Comparison of ENCODE assay signal across 9 cellular contexts in the genomic region with DNA sequence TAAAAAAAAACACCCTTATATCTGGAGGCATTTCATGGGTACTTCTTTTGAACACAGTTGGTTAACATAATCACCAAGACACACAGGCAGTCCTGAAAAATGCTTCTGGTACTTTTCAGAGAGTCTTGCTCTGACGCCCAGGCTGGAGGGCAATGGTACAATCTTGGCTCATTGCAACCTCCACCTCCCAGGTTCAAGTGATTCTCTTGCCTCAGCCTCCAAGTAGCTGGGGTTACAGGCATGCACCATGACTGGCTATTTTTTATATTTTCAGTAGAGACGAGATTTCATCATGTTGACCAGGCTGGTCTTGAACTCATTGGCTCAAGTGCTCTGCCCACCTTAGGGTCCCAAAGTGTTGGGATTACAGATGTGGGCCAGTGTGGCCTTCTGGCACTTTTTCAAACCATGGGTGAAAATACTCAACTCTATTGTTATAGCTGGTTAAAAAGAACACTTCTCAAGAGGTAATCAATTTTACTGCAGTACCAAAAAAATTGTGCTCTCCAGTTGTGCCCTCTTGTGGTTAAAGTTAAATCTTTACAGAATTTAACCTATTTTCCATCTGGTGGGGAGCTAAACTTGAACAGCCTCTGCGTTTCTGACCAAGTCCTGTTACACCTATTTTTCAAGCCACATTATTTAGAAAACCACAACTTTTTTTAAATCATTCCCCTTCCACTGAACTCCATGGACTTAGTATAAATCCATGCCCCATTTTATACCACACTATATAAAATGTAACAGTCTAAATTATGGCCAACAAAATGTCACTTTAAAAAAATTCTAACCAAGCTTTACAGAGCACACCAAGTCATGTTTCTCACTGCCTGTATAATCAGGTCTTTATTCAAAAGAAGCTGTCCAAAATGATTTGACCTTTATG. TPM values are rescaled to one million over a fixed set of nuclear protein-coding genes. Genes with fewer than 3 reads are reported as not detected.
DNase-seq lines count a peak whose midpoint lies in the region; ATAC-seq and TF ChIP-seq lines count a peak whose summit lies in the region.
"Had no signal": no experiment of that assay in that cellular context is flagged by ENCODE, and none has a peak within 500 bp of the region (broad histone marks: within the 10 kb centered on the region; RNA-seq: fewer than 3 reads in every experiment).

No MANE protein-coding gene starts in this region.

- no peaks in the 10 kb centered on the region for H3K4me1 ChIP-seq in BE2C

- H3K27me3 ChIP-seq in BE2C: no peaks in the 10 kb centered on the region

- TF ChIP-seq CTCF in BE2C (IDR thresholded peaks at IDR 0.05; ENCODE audit: low read depth, low read length): peak; percentile 46

- H3K36me3 Mint-ChIP-seq in T-helper 17 cell (ENCODE audit: low read depth): peaks cover 6% of the 10 kb centered on the region

- H3K4me1 Mint-ChIP-seq in T-helper 17 cell: peaks cover 38% of the 10 kb centered on the region

- H3K27me3 Mint-ChIP-seq in T-helper 17 cell: no peaks in the 10 kb centered on the region

- H3K9me3 ChIP-seq in BE2C (no peaks in the 10 kb centered on the region), T-helper 17 cell (ENCODE audit: control insufficient read depth, low read length, poor library complexity, severe bottlenecking) (no peaks in the 10 kb centered on the region)

- no peak overlapping the region for H3K4me3 ChIP-seq in BE2C (ENCODE audit: low read depth, low read length)
- H3K4me3 ChIP-seq: lung had no signal

- H3K27ac Mint-ChIP-seq in T-helper 17 cell: peak overlapping the region; percentile 95

- H3K4me3 Mint-ChIP-seq in T-helper 17 cell: no peak overlapping the region

- peaks cover 77% of the 10 kb centered on the region for H3K36me3 ChIP-seq in BE2C

- ATAC-seq in T-helper 17 cell (no peak), GM21360 (IDR thresholded peaks at IDR 0.05; ENCODE audit: unreplicated experiment) (no peak)

- DNase-seq in BE2C (no peak), H4 (ENCODE audit: low spot score) (peak; percentile 26), T-helper 17 cell (no peak), fibroblast of gingiva (ENCODE audit: low read depth) (peak; percentile 42), NCI-H774 (lab: John Stamatoyannopoulos, UW) (no peak), mesenteric fat pad (ENCODE audit: low spot score) (no peak)
- peak; percentile 40 for DNase-seq in stimulated activated CD8-positive, alpha-beta memory T cell treated with anti-CD3 and anti-CD28 coated beads, Interleukin-4, amount 100 ng/mL, for 48 hours

RNA-seq across cellular contexts. Expression of a gene that starts 1.2 kb away (rescaled TPM):
- 41.6 TPM for polyA plus RNA-seq in BE2C (2012; ENCODE audit: insufficient read depth, insufficient read length, low read depth)
- total RNA-seq in H4 (2014; rRNA removed; shearing (Covaris generic)): 55.8 and 70.0 TPM in 2 replicates
- total RNA-seq in T-helper 17 cell (10 to 100 TPM; 15.1 to 20.5 TPM), mesenteric fat pad (18.4 TPM)

RNA-seq across cellular contexts. Expression of a gene that starts 5.9 kb away (rescaled TPM):
- polyA plus RNA-seq in BE2C (2012; ENCODE audit: insufficient read depth, insufficient read length, low read depth): 2,485 TPM
- total RNA-seq in H4 (2014; rRNA removed; shearing (Covaris generic)): 5,755 and 6,049 TPM in 2 replicates
- total RNA-seq in T-helper 17 cell (1,000 to 10,000 TPM; 3,651 to 3,689 TPM), mesenteric fat pad (1,807 TPM)

RNA-seq across cellular contexts. Expression of a gene that starts 6.4 kb away (rescaled TPM):
- 3.6 TPM for polyA plus RNA-seq in BE2C (2012; ENCODE audit: insufficient read depth, insufficient read length, low read depth)
- 23.7 and 30.9 TPM in 2 replicates for total RNA-seq in H4 (2014; rRNA removed; shearing (Covaris generic))
- total RNA-seq in T-helper 17 cell: 10 to 100 TPM in 1 of 2 donors, 1 to 10 TPM in 1; 5.6 to 10.5 TPM
- 4.4 TPM for total RNA-seq in mesenteric fat pad

Comparison
In these comparisons a context has a peak if more than half of its experiments do, and no peak if none do; other contexts are left out.
1. DNase-seq: peak in H4 (single experiment), fibroblast of gingiva (single experiment) and stimulated activated CD8-positive, alpha-beta memory T cell treated with anti-CD3 and anti-CD28 coated beads, Interleukin-4, amount 100 ng/mL, for 48 hours (single experiment); none in BE2C (single experiment), T-helper 17 cell (0 of 3), NCI-H774 (single experiment) and mesenteric fat pad (single experiment).